ENCODE assay signal across 8 cellular contexts in the genomic region with DNA sequence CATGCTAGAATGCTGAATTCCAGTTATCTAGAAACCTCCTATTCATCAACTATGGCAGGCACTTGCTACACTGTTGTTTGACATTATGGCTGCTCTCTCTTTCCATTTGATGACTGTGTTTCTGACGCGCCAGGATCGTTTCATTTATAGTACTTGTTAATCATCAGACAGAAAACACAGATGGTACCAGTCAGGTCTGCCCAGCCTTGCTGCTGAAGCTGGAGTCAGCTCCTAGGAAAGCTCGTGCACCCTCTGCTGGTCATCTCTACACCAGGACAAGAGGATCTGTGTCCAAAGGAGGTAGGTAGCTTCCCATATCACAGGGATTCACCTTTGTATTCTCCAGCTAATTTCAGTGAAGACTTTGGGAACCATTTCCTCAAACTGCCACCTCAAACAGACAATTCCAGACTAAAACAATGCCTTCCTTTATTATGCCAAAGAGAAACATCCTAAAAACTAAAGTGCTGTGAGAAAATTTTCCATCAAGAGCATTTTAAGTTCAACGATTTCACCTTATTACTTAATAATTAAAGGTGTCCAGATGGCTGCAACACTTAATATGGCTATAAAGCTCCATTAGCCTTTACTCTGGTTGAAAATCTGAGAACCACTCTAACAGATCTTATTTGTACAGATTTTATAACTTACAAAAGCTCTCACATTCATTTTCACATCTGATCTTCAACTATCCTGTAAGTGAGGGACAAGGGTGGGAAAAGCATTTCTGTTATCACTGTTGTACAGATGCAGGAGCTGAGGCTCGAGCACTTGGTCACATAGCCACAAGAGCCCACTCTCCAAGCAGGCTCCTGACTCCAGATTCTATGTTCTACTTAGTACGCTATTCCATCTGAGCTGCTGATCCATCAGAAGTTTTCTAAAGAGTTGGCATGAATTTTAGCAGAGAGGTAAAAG. TPM values are rescaled to one million over a fixed set of nuclear protein-coding genes. Genes with fewer than 3 reads are reported as not detected.
A peak's percentile ranks its signal among the peaks of the same experiment; 100 is the strongest.
DNase-seq lines count a peak whose midpoint lies in the region; ATAC-seq and TF ChIP-seq lines count a peak whose summit lies in the region.

No MANE protein-coding gene starts in this region.

- TF ChIP-seq CTCF in left ventricle myocardium inferior (IDR thresholded peaks at IDR 0.05; ENCODE audit: borderline replicate concordance), result peak; percentile 90

- no peak overlapping the region for H3K4me3 ChIP-seq in left ventricle myocardium inferior

- peak; percentile 86 for DNase-seq in NCI-H146 (lab: John Stamatoyannopoulos, UW)
- peak; percentile 51 to 82 (median 64) for DNase-seq in T-helper 1 cell
- peak; percentile 98 for DNase-seq in amniotic epithelial cell (ENCODE audit: low read depth)
- peak; percentile 78 for DNase-seq in left ventricle myocardium inferior
- peak; percentile 96 for DNase-seq in renal cortical epithelial cell (ENCODE audit: low read depth)
- DNase-seq in mesenteric fat pad (ENCODE audit: low spot score), result no peak

- peaks cover 4% of the 10 kb centered on the region for H3K4me1 ChIP-seq in left ventricle myocardium inferior

- H3K27me3 ChIP-seq in left ventricle myocardium inferior (ENCODE audit: low read depth), result no peaks in the 10 kb centered on the region

- intact Hi-C loops in left ventricle myocardium inferior (cut with micrococcal nuclease), result loop anchor here (10.0 kb wide), 1 partner anchor 431 kb away; no protein-coding TSS in a partner anchor

- no peaks in the 10 kb centered on the region for H3K9me3 ChIP-seq in left ventricle myocardium inferior (replicated peaks)

- ATAC-seq in GM18502 (IDR thresholded peaks at IDR 0.05; ENCODE audit: poor library complexity, unreplicated experiment) (peak; percentile 86), HG02852 (IDR thresholded peaks at IDR 0.05; ENCODE audit: unreplicated experiment) (peak; percentile 83)

- H3K27ac ChIP-seq in left ventricle myocardium inferior (replicated peaks), result no peak overlapping the region

- H3K36me3 ChIP-seq in left ventricle myocardium inferior, result no peaks in the 10 kb centered on the region

RNA-seq across cellular contexts. Expression of a gene that starts 17.5 kb away (rescaled TPM):
- total RNA-seq in left ventricle myocardium inferior (10.4 TPM), renal cortical epithelial cell (37.3 and 48.3 TPM in 2 replicates), mesenteric fat pad (27.1 TPM)

RNA-seq across cellular contexts. Expression of a gene that starts 17.8 kb away (rescaled TPM):
- total RNA-seq in left ventricle myocardium inferior, result 5.2 TPM
- total RNA-seq in renal cortical epithelial cell, result 25.0 and 29.2 TPM in 2 replicates
- 10.9 TPM for total RNA-seq in mesenteric fat pad
